8 cellular contexts compared by ENCODE assay signal in the genomic region with DNA sequence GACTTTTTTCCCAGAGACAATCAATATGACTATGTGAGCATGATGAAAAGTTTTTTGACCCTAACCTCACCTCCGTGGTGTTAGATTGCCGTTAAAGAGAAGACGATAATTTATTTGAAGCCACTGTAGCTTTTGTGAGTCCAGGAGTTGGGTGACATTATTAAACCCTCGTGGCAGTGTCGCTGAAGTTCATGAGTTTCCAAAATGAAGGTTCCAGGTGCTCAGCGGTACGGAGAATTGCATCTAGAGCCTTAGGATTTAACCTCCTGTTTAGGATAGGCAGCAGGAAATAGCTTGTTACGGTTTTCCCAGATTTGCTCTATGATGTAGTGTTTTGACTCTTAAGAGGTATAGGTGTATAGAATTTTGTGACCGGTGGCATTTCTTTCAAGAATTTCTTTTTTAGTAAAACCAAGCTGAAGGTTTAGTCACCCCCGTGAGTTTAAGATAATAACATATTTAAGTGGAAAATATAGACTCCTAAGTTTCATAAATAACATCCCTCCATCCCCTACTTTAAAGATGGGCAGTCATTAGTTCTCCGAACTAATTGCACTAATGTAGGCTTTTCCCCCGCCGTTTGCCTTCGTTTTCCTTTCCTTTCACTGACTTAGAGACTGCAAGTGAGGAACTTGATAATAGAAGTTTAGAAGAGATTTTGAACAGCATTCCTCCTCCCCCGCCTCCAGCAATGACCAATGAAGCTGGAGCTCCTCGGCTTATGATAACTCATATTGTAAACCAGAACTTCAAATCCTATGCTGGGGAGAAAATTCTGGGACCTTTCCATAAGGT. TPM values are rescaled to one million over a fixed set of nuclear protein-coding genes. Genes with fewer than 3 reads are reported as not detected.
A peak's percentile ranks its signal among the peaks of the same experiment; 100 is the strongest.
DNase-seq lines count a peak whose midpoint lies in the region; ATAC-seq and TF ChIP-seq lines count a peak whose summit lies in the region.

No MANE protein-coding gene starts in this region.

- ATAC-seq in activated naive CD4-positive, alpha-beta T cell treated with anti-CD3 and anti-CD28 coated beads, Interleukin-2, amount 50 U/mL, for 72 hours: no peak
- no peak for ATAC-seq in stimulated activated memory B cell treated with anti-CD40 and anti-IgM and Interleukin-4, amounts not matched to agents 10 μg/mL and 1 μg/mL and 100 μg/mL, for 72 hours

- no peaks in the 10 kb centered on the region for H3K9me3 Mint-ChIP-seq in activated naive CD4-positive, alpha-beta T cell treated with anti-CD3 and anti-CD28 coated beads, Interleukin-2, amount 50 U/mL, for 72 hours
- no peaks in the 10 kb centered on the region for H3K9me3 Mint-ChIP-seq in stimulated activated memory B cell treated with anti-CD40 and anti-IgM and Interleukin-4, amounts not matched to agents 10 μg/mL and 1 μg/mL and 100 μg/mL, for 72 hours

- peaks cover 46% of the 10 kb centered on the region for H3K4me1 Mint-ChIP-seq in stimulated activated memory B cell treated with anti-CD40 and anti-IgM and Interleukin-4, amounts not matched to agents 10 μg/mL and 1 μg/mL and 100 μg/mL, for 72 hours

- TF ChIP-seq POLR2A in NB4 (IDR thresholded peaks at IDR 0.05; ENCODE audit: extremely low read depth, insufficient read length): no peak

- H3K9me3 ChIP-seq in iPS-15b (ENCODE audit: control insufficient read depth, insufficient read depth, low read length): no peaks in the 10 kb centered on the region

- DNase-seq in SIG-M5 treated with dmso at 0.1 percent for 504 hours (lab: John Stamatoyannopoulos, UW; ENCODE audit: unreplicated experiment): peak; percentile 63
- DNase-seq in SIG-M5 (lab: John Stamatoyannopoulos, UW): no peak
- DNase-seq in NB4 (ENCODE audit: low read depth): peak; percentile 73
- no peak for DNase-seq in activated naive CD4-positive, alpha-beta T cell treated with anti-CD3 and anti-CD28 coated beads, Interleukin-2, amount 50 U/mL, for 72 hours (ENCODE audit: low spot score in 2 of 2)
- no peak for DNase-seq in NCI-H2081 treated with DMSO at 0.1 percent for 48 hours (lab: John Stamatoyannopoulos, UW)
- DNase-seq in hypothalamus (lab: John Stamatoyannopoulos, UW): no peak

- H3K4me1 ChIP-seq in iPS-15b (ENCODE audit: control insufficient read depth, insufficient read depth, low read length): peaks cover 3% of the 10 kb centered on the region

- H3K27me3 ChIP-seq in iPS-15b (ENCODE audit: control insufficient read depth, insufficient read depth, low read length): no peaks in the 10 kb centered on the region

- peak overlapping the region; percentile 94 for H3K9ac ChIP-seq in iPS-15b (ENCODE audit: low read depth, low read length)

- peak overlapping the region; percentile 88 to 100 for H3K27ac Mint-ChIP-seq in activated naive CD4-positive, alpha-beta T cell treated with anti-CD3 and anti-CD28 coated beads, Interleukin-2, amount 50 U/mL, for 72 hours
- peak overlapping the region; percentile 93 for H3K27ac Mint-ChIP-seq in stimulated activated memory B cell treated with anti-CD40 and anti-IgM and Interleukin-4, amounts not matched to agents 10 μg/mL and 1 μg/mL and 100 μg/mL, for 72 hours

- H3K27me3 Mint-ChIP-seq in stimulated activated memory B cell treated with anti-CD40 and anti-IgM and Interleukin-4, amounts not matched to agents 10 μg/mL and 1 μg/mL and 100 μg/mL, for 72 hours: peaks cover 18% of the 10 kb centered on the region

- H3K4me3 Mint-ChIP-seq in stimulated activated memory B cell treated with anti-CD40 and anti-IgM and Interleukin-4, amounts not matched to agents 10 μg/mL and 1 μg/mL and 100 μg/mL, for 72 hours: peak overlapping the region; percentile 96

- TF ChIP-seq CTCF in NB4 (IDR thresholded peaks at IDR 0.05; ENCODE audit: low read depth, low read length): no peak

- H3K4me3 ChIP-seq in NB4 (ENCODE audit: low read depth, low read length): peak overlapping the region; percentile 79
- peak overlapping the region; percentile 86 for H3K4me3 ChIP-seq in iPS-15b (ENCODE audit: low read depth, low read length)

- H3K36me3 ChIP-seq in iPS-15b (ENCODE audit: control insufficient read depth, insufficient read depth, low read length): no peaks in the 10 kb centered on the region

- peaks cover 44 to 47% of the 10 kb centered on the region in 2 donors for H3K36me3 Mint-ChIP-seq in activated naive CD4-positive, alpha-beta T cell treated with anti-CD3 and anti-CD28 coated beads, Interleukin-2, amount 50 U/mL, for 72 hours
- peaks cover 30% of the 10 kb centered on the region for H3K36me3 Mint-ChIP-seq in stimulated activated memory B cell treated with anti-CD40 and anti-IgM and Interleukin-4, amounts not matched to agents 10 μg/mL and 1 μg/mL and 100 μg/mL, for 72 hours

RNA-seq across cellular contexts. Expression of gene SMC4, which starts 2.0 kb away (rescaled TPM):
- total RNA-seq in activated naive CD4-positive, alpha-beta T cell treated with anti-CD3 and anti-CD28 coated beads, Interleukin-2, amount 50 U/mL, for 72 hours: 100 to 1,000 TPM; 159 to 287 TPM

RNA-seq across cellular contexts. Expression of gene IFT80, which starts 2.5 kb away (rescaled TPM):
- 10 to 100 TPM; 13.3 to 21.8 TPM for total RNA-seq in activated naive CD4-positive, alpha-beta T cell treated with anti-CD3 and anti-CD28 coated beads, Interleukin-2, amount 50 U/mL, for 72 hours

RNA-seq across cellular contexts. Expression of gene TRIM59, which starts 48.1 kb away (rescaled TPM):
- total RNA-seq in activated naive CD4-positive, alpha-beta T cell treated with anti-CD3 and anti-CD28 coated beads, Interleukin-2, amount 50 U/mL, for 72 hours: 10 to 100 TPM; 28.7 to 31.1 TPM

Comparison
In these comparisons a context has a peak if more than half of its experiments do, and no peak if none do; other contexts are left out.
1. DNase-seq: peak in SIG-M5 treated with dmso at 0.1 percent for 504 hours (single experiment) and NB4 (single experiment); none in SIG-M5 (single experiment), activated naive CD4-positive, alpha-beta T cell treated with anti-CD3 and anti-CD28 coated beads, Interleukin-2, amount 50 U/mL, for 72 hours (0 of 2), NCI-H2081 treated with DMSO at 0.1 percent for 48 hours (single experiment) and hypothalamus (0 of 51).